13 cellular contexts compared by ENCODE assay signal in the genomic region with DNA sequence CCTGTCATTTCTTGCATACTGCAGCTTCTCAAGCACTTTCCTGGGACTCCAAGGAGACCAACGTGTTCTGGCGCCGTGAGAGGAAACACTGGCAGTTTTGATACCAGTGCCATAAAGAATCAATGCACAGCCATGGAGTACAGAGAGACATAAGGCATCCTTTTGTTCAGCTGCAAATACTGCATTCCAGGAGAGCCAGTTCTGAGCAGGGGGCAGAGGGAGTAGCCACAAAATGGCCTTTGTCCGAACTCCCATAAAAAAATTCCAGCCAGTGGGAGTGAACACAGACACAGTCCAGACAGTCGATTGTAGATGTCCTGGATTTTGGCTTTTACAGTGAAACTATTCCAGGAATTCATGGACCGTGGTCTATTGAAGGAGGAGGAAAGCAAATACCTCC. TPM values are rescaled to one million over a fixed set of nuclear protein-coding genes. Genes with fewer than 3 reads are reported as not detected.
A peak's percentile ranks its signal among the peaks of the same experiment; 100 is the strongest.
DNase-seq lines count a peak whose midpoint lies in the region; ATAC-seq and TF ChIP-seq lines count a peak whose summit lies in the region.
"Had no signal": no experiment of that assay in that cellular context is flagged by ENCODE, and none has a peak within 500 bp of the region (broad histone marks: within the 10 kb centered on the region; RNA-seq: fewer than 3 reads in every experiment).

No MANE protein-coding gene starts in this region.

- H3K27me3 Mint-ChIP-seq in neural progenitor cell (ENCODE audit: insufficient read depth, low read depth): no peaks in the 10 kb centered on the region
- peaks cover 7% of the 10 kb centered on the region for H3K27me3 Mint-ChIP-seq in stimulated activated naive CD8-positive, alpha-beta T cell treated with anti-CD3 and anti-CD28 coated beads, Interleukin-15, amount 100 ng/mL, for 72 hours
- peaks cover 8 to 46% (median 15%) of the 10 kb centered on the region in 5 donors for H3K27me3 Mint-ChIP-seq in naive thymus-derived CD8-positive, alpha-beta T cell

- peak; percentile 75 for DNase-seq in AG08395 (ENCODE audit: low spot score)
- DNase-seq in LHCN-M2 (ENCODE audit: low read depth): peak; percentile 72
- DNase-seq in fibroblast of lung (ENCODE audit: low read depth in 2 of 2): peak; percentile 35 to 89
- peak; percentile 47 for DNase-seq in neural progenitor cell (ENCODE audit: low spot score)
- DNase-seq in mucosa of gallbladder (ENCODE audit: low spot score): no peak
- DNase-seq in stimulated activated naive CD8-positive, alpha-beta T cell treated with anti-CD3 and anti-CD28 coated beads, Interleukin-15, amount 100 ng/mL, for 72 hours: no peak
- no peak for DNase-seq in effector CD4-positive, alpha-beta T cell
- DNase-seq in naive thymus-derived CD8-positive, alpha-beta T cell: no peak
- DNase-seq: cortex of kidney, NCI-H1092 had no signal

- peaks cover 14% of the 10 kb centered on the region for H3K4me1 Mint-ChIP-seq in neural progenitor cell
- H3K4me1 Mint-ChIP-seq in stimulated activated naive CD8-positive, alpha-beta T cell treated with anti-CD3 and anti-CD28 coated beads, Interleukin-15, amount 100 ng/mL, for 72 hours: no peaks in the 10 kb centered on the region
- no peaks in the 10 kb centered on the region for H3K4me1 Mint-ChIP-seq in naive thymus-derived CD8-positive, alpha-beta T cell
- H3K4me1 Mint-ChIP-seq: memory B cell had no signal

- peak overlapping the region; percentile 51 for H3K4me3 Mint-ChIP-seq in neural progenitor cell
- H3K4me3 Mint-ChIP-seq in stimulated activated naive CD8-positive, alpha-beta T cell treated with anti-CD3 and anti-CD28 coated beads, Interleukin-15, amount 100 ng/mL, for 72 hours: no peak overlapping the region
- H3K4me3 Mint-ChIP-seq in naive thymus-derived CD8-positive, alpha-beta T cell: no peak overlapping the region
- H3K4me3 Mint-ChIP-seq: memory B cell had no signal

- H2AFZ ChIP-seq in fibroblast of lung (ENCODE audit: low read length) (no peak overlapping the region), neural progenitor cell (replicated peaks) (peak overlapping the region; percentile 18)

- no peak overlapping the region for H3K4me3 ChIP-seq in fibroblast of lung (replicated peaks in 1 of 4; ENCODE audit: control extremely low read depth in 1 of 4, insufficient read depth in 1 of 4, low read depth in 3 of 4, low read length in 4 of 4)
- no peak overlapping the region for H3K4me3 ChIP-seq in neural progenitor cell

- peak overlapping the region; percentile 27 for H3K4me2 ChIP-seq in fibroblast of lung (ENCODE audit: extremely low read depth, insufficient read depth, low read length)
- H3K4me2 ChIP-seq in neural progenitor cell: peak overlapping the region; percentile 3

- no peaks in the 10 kb centered on the region for H4K20me1 ChIP-seq in fibroblast of lung (ENCODE audit: control insufficient read depth, extremely low read depth, insufficient read depth, low read length)
- no peaks in the 10 kb centered on the region for H4K20me1 ChIP-seq in neural progenitor cell (ENCODE audit: low read depth)

- no peaks in the 10 kb centered on the region for H3K36me3 Mint-ChIP-seq in neural progenitor cell
- H3K36me3 Mint-ChIP-seq in naive thymus-derived CD8-positive, alpha-beta T cell: no peaks in the 10 kb centered on the region
- H3K36me3 Mint-ChIP-seq: memory B cell had no signal

- no peaks in the 10 kb centered on the region for H3K9me3 ChIP-seq in fibroblast of lung (ENCODE audit: control insufficient read depth, insufficient read depth, low read depth, low read length)
- H3K9me3 ChIP-seq in neural progenitor cell (ENCODE audit: low read depth): no peaks in the 10 kb centered on the region

- H3K4me1 ChIP-seq in fibroblast of lung (ENCODE audit: control insufficient read depth, extremely low read depth, insufficient read depth, low read length): peaks cover 5% of the 10 kb centered on the region
- no peaks in the 10 kb centered on the region for H3K4me1 ChIP-seq in neural progenitor cell

- H3K79me2 ChIP-seq in fibroblast of lung (ENCODE audit: control insufficient read depth, insufficient read depth, low read length) (no peaks in the 10 kb centered on the region), neural progenitor cell (ENCODE audit: low read depth) (no peaks in the 10 kb centered on the region)

- H3F3A ChIP-seq in neural progenitor cell (ENCODE audit: low read depth): no peaks in the 10 kb centered on the region

- H3K27me3 ChIP-seq in fibroblast of lung (ENCODE audit: control insufficient read depth, insufficient read depth, low read length) (no peaks in the 10 kb centered on the region), neural progenitor cell (no peaks in the 10 kb centered on the region)

- H3K27ac Mint-ChIP-seq in neural progenitor cell: peak overlapping the region; percentile 75
- H3K27ac Mint-ChIP-seq in stimulated activated naive CD8-positive, alpha-beta T cell treated with anti-CD3 and anti-CD28 coated beads, Interleukin-15, amount 100 ng/mL, for 72 hours: no peak overlapping the region
- peak overlapping the region in 1 of 10 donors; percentile 41 for H3K27ac Mint-ChIP-seq in naive thymus-derived CD8-positive, alpha-beta T cell
- H3K27ac Mint-ChIP-seq: memory B cell had no signal

- H3K27ac ChIP-seq in fibroblast of lung (ENCODE audit: insufficient read depth, low read length) (no peak overlapping the region), neural progenitor cell (no peak overlapping the region)
- H3K27ac ChIP-seq: C4-2B, RWPE1 had no signal

- no peak for ATAC-seq in stimulated activated naive CD8-positive, alpha-beta T cell treated with anti-CD3 and anti-CD28 coated beads, Interleukin-15, amount 100 ng/mL, for 72 hours
- ATAC-seq in naive thymus-derived CD8-positive, alpha-beta T cell: no peak

- H3K9me3 Mint-ChIP-seq in neural progenitor cell: peaks cover 3% of the 10 kb centered on the region
- H3K9me3 Mint-ChIP-seq in stimulated activated naive CD8-positive, alpha-beta T cell treated with anti-CD3 and anti-CD28 coated beads, Interleukin-15, amount 100 ng/mL, for 72 hours: no peaks in the 10 kb centered on the region
- H3K9me3 Mint-ChIP-seq in naive thymus-derived CD8-positive, alpha-beta T cell: no peaks in the 10 kb centered on the region
- H3K9me3 Mint-ChIP-seq: memory B cell had no signal

- no peak for TF ChIP-seq CTCF in fibroblast of lung (conservative IDR thresholded peaks at IDR 0.05 in 1 of 2, IDR thresholded peaks at IDR 0.05 in 1 of 2; ENCODE audit: low read depth in 1 of 2, low read length in 2 of 2)
- no peak for TF ChIP-seq CTCF in neural progenitor cell (IDR thresholded peaks at IDR 0.05)

- no peaks in the 10 kb centered on the region for H3K36me3 ChIP-seq in fibroblast of lung (ENCODE audit: control insufficient read depth, insufficient read depth, low read length)
- no peaks in the 10 kb centered on the region for H3K36me3 ChIP-seq in neural progenitor cell

- H3K9ac ChIP-seq in fibroblast of lung (ENCODE audit: insufficient read depth, low read length) (no peak overlapping the region), neural progenitor cell (no peak overlapping the region)

- POLR2A ChIA-PET in naive thymus-derived CD8-positive, alpha-beta T cell (lab: Charles Lee): no interaction called here

RNA-seq across cellular contexts. Expression of gene TEKT3, which starts 36.2 kb away (rescaled TPM):
- total RNA-seq in LHCN-M2 (2014; rRNA removed): 0.06 TPM in 1 of 2 replicates, not detected in the other
- polyA plus RNA-seq in LHCN-M2 (2012): 0.39 TPM
- 0.33 and 0.77 TPM in 2 replicates for total RNA-seq in fibroblast of lung
- polyA plus RNA-seq in fibroblast of lung: 0.19 and 0.52 TPM in 2 replicates
- 0.59 TPM in 1 of 2 replicates, not detected in the other for polyA plus RNA-seq in fibroblast of lung (2012)
- polyA minus RNA-seq in fibroblast of lung (ENCODE audit: low replicate concordance): not detected in 2 replicates
- 0.97 TPM in 1 of 2 replicates, not detected in the other for total RNA-seq in neural progenitor cell (ENCODE audit: low replicate concordance)
- 1.2 TPM for total RNA-seq in mucosa of gallbladder
- not detected for total RNA-seq in naive thymus-derived CD8-positive, alpha-beta T cell
- polyA plus RNA-seq in naive thymus-derived CD8-positive, alpha-beta T cell: not detected

Comparison
In these comparisons a context has a peak if more than half of its experiments do, and no peak if none do; other contexts are left out.
1. DNase-seq: peak in AG08395 (single experiment), LHCN-M2 (single experiment), fibroblast of lung (2 of 2) and neural progenitor cell (single experiment); none in mucosa of gallbladder (single experiment), stimulated activated naive CD8-positive, alpha-beta T cell treated with anti-CD3 and anti-CD28 coated beads, Interleukin-15, amount 100 ng/mL, for 72 hours (0 of 2), effector CD4-positive, alpha-beta T cell (single experiment) and naive thymus-derived CD8-positive, alpha-beta T cell (0 of 10).